Comparison of ENCODE assay signal across 8 cellular contexts in the genomic region with DNA sequence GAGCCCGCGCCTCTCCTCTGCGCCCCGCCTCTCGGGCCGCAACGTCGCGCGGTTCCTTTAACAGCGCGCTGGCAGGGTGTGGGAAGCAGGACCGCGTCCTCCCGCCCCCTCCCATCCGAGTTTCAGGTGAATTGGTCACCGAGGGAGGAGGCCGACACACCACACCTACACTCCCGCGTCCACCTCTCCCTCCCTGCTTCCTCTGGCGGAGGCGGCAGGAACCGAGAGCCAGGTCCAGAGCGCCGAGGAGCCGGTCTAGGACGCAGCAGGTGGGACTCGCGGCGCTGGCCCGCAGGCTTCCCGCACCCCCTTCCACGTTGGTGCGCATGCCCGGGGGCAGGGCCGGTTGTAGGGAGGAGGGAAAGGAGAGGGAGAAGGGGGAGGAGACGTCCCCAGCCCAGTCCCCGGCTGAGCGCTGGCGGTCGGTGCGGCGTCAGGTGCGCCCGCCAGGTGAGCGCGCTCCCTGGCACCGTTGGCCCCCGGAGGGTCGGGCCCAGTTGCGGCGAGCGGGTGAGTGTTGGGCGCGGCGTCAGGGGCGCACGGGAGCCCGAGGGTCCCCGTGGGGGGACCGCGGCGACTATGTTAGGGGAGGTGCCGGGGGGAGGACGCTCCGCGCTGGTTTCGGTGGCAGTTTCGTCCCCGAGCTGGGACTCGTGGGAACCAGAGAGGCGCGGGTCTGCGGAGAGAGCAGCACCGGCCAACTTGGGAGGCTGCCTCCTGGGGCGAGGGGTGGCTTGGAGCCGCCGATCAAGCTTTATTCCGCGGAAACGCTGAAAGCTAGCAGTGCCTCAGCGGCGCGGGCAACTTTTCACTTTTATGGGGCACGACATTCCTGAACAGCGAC. TPM values are rescaled to one million over a fixed set of nuclear protein-coding genes. Genes with fewer than 3 reads are reported as not detected.
DNase-seq lines count a peak whose midpoint lies in the region; TF ChIP-seq lines count a peak whose summit lies in the region.

A gene with protein sequence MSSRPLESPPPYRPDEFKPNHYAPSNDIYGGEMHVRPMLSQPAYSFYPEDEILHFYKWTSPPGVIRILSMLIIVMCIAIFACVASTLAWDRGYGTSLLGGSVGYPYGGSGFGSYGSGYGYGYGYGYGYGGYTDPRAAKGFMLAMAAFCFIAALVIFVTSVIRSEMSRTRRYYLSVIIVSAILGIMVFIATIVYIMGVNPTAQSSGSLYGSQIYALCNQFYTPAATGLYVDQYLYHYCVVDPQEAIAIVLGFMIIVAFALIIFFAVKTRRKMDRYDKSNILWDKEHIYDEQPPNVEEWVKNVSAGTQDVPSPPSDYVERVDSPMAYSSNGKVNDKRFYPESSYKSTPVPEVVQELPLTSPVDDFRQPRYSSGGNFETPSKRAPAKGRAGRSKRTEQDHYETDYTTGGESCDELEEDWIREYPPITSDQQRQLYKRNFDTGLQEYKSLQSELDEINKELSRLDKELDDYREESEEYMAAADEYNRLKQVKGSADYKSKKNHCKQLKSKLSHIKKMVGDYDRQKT (plus strand): TSS at position 400 of the 844 bp plus-strand sequence. CDS start 11,455 bp downstream, outside the sequence.

- no peak within 1 kb of the TSS for H3K4ac ChIP-seq in H9 (ENCODE audit: low read depth, low read length)

- H3K4me3 Mint-ChIP-seq in H9 (peak within 1 kb of the TSS; percentile 90 to 91), nephron progenitor cell (peak within 1 kb of the TSS; percentile 86)
- peak within 1 kb of the TSS; percentile 65 for H3K4me3 Mint-ChIP-seq in activated CD4-positive, alpha-beta memory T cell treated with anti-CD3 and anti-CD28 coated beads, Interleukin-2, amount 10 ng/mL, durations not matched to agents 7 days and 5 days

- H3K4me2 ChIP-seq in H9 (ENCODE audit: insufficient read depth, insufficient read length, low read length): peak within 1 kb of the TSS; percentile 73

- peaks cover 5% of the 10 kb centered on the region; the same call in 1 of the 2 replicates for H3K4me1 ChIP-seq in H9 (ENCODE audit: insufficient read depth, low read length)

- peak within 1 kb of the TSS; percentile 16 for H2AFZ ChIP-seq in H9 (ENCODE audit: low read length)

- H2BK20ac ChIP-seq in H9 (ENCODE audit: low read depth, low read length, poor library complexity, severe bottlenecking): no peak within 1 kb of the TSS

- H4K8ac ChIP-seq in H9 (replicated peaks; ENCODE audit: insufficient read length, low read depth, low read length): no peak within 1 kb of the TSS

- peaks cover 13% of the 10 kb centered on the region for H3K23me2 ChIP-seq in H9 (ENCODE audit: insufficient read length, low read depth, low read length, poor library complexity, severe bottlenecking)

- H3K23ac ChIP-seq in H9 (ENCODE audit: insufficient read length, low read depth, low read length): no peak within 1 kb of the TSS

- POLR2A ChIA-PET in activated CD4-positive, alpha-beta memory T cell treated with anti-CD3 and anti-CD28 coated beads, Interleukin-2, amount 10 ng/mL, durations not matched to agents 7 days and 5 days (lab: Charles Lee): no interaction called here

- WGBS in H9 (ENCODE audit: extremely low coverage, insufficient read length, low lambda C conversion rate): no CpG with 5 or more reads among the region's 86 CpGs

- H4K5ac ChIP-seq in H9 (ENCODE audit: insufficient read length, low read depth, low read length): no peak within 1 kb of the TSS

- CTCF ChIA-PET in activated CD4-positive, alpha-beta memory T cell treated with anti-CD3 and anti-CD28 coated beads, Interleukin-2, amount 10 ng/mL, durations not matched to agents 7 days and 5 days (lab: Charles Lee): interaction anchor here (1.0 kb wide), 1 partner anchor 13 kb away, joined by 3 read pairs; no protein-coding TSS in a partner anchor

- H3K36me3 Mint-ChIP-seq in H9 (ENCODE audit: insufficient read depth in 1 of 3, low read depth in 3 of 3) (no peaks in the 10 kb centered on the region; a peak in 1 of 7 replicates), nephron progenitor cell (ENCODE audit: low read depth) (no peaks in the 10 kb centered on the region)
- H3K36me3 Mint-ChIP-seq in activated CD4-positive, alpha-beta memory T cell treated with anti-CD3 and anti-CD28 coated beads, Interleukin-2, amount 10 ng/mL, durations not matched to agents 7 days and 5 days (ENCODE audit: low read depth): no peaks in the 10 kb centered on the region

- H3K4me1 Mint-ChIP-seq in H9 (peaks cover 39 to 41% of the 10 kb centered on the region in 2 experiments), nephron progenitor cell (no peaks in the 10 kb centered on the region)
- peaks cover 13% of the 10 kb centered on the region for H3K4me1 Mint-ChIP-seq in activated CD4-positive, alpha-beta memory T cell treated with anti-CD3 and anti-CD28 coated beads, Interleukin-2, amount 10 ng/mL, durations not matched to agents 7 days and 5 days

- no peak within 1 kb of the TSS for H2BK15ac ChIP-seq in H9 (ENCODE audit: low read depth, low read length)

- peaks cover 19% of the 10 kb centered on the region; the same call in 1 of the 2 replicates for H3K79me2 ChIP-seq in H9 (ENCODE audit: insufficient read depth, low read length)

- no peaks in the 10 kb centered on the region for H4K20me1 ChIP-seq in H9 (ENCODE audit: control insufficient read depth, insufficient read depth, insufficient read length)

- H3K27me3 ChIP-seq in H9 (ENCODE audit: insufficient read depth, low read length): no peaks in the 10 kb centered on the region

- H2BK120ac ChIP-seq in H9 (ENCODE audit: low read depth, low read length, poor library complexity, severe bottlenecking): no peak within 1 kb of the TSS

- H3K27ac Mint-ChIP-seq in H9 (peak within 1 kb of the TSS; percentile 94 to 99 (median 94); a peak in 6 of 7 replicates), nephron progenitor cell (no peak within 1 kb of the TSS)
- no peak within 1 kb of the TSS for H3K27ac Mint-ChIP-seq in activated CD4-positive, alpha-beta memory T cell treated with anti-CD3 and anti-CD28 coated beads, Interleukin-2, amount 10 ng/mL, durations not matched to agents 7 days and 5 days

- no peak within 1 kb of the TSS for H2AK5ac ChIP-seq in H9 (ENCODE audit: insufficient read length, low read length)

- H3K9me3 Mint-ChIP-seq in H9 (no peaks in the 10 kb centered on the region; a peak in 1 of 5 replicates), nephron progenitor cell (no peaks in the 10 kb centered on the region)
- H3K9me3 Mint-ChIP-seq in activated CD4-positive, alpha-beta memory T cell treated with anti-CD3 and anti-CD28 coated beads, Interleukin-2, amount 10 ng/mL, durations not matched to agents 7 days and 5 days: no peaks in the 10 kb centered on the region

- H3T11ph ChIP-seq in H9 (ENCODE audit: low read length): no peak within 1 kb of the TSS

- peak within 1 kb of the TSS; percentile 89 for H3K18ac ChIP-seq in H9 (ENCODE audit: insufficient read length, low read depth, low read length)

- H3K9me3 ChIP-seq in H9 (ENCODE audit: control insufficient read depth, low read depth, low read length): no peaks in the 10 kb centered on the region

- TF ChIP-seq CTCF in H9 (conservative IDR thresholded peaks at IDR 0.05) (no peak), fibroblast of pulmonary artery (IDR thresholded peaks at IDR 0.05; ENCODE audit: low read length, missing control alignments) (no peak), nephron progenitor cell (IDR thresholded peaks at IDR 0.05) (no peak)

- no peak within 1 kb of the TSS for H3K56ac ChIP-seq in H9 (ENCODE audit: insufficient read length, low read depth, low read length)

- H2BK12ac ChIP-seq in H9 (ENCODE audit: insufficient read length, low read depth, low read length): no peak within 1 kb of the TSS

- H4K91ac ChIP-seq in H9 (ENCODE audit: insufficient read length, low read depth, low read length): no peak within 1 kb of the TSS

- peak within 1 kb of the TSS; percentile 96 for H3K14ac ChIP-seq in H9 (ENCODE audit: insufficient read depth, low read length)

- H3K27me3 Mint-ChIP-seq in H9 (ENCODE audit: low read depth) (peaks cover 3% of the 10 kb centered on the region), nephron progenitor cell (ENCODE audit: low read depth, poor library complexity) (peaks cover 83% of the 10 kb centered on the region)
- H3K27me3 Mint-ChIP-seq in activated CD4-positive, alpha-beta memory T cell treated with anti-CD3 and anti-CD28 coated beads, Interleukin-2, amount 10 ng/mL, durations not matched to agents 7 days and 5 days: peaks cover 58% of the 10 kb centered on the region

- H2BK5ac ChIP-seq in H9 (ENCODE audit: insufficient read length, low read length): no peak within 1 kb of the TSS

- DNase-seq in GM03348 (ENCODE audit: low spot score) (peak; percentile 23), H9 (peak; percentile 94), NCI-H187 (lab: John Stamatoyannopoulos, UW) (peak; percentile 54 to 69), fibroblast of pulmonary artery (ENCODE audit: low read depth) (no peak), nephron progenitor cell (peak; percentile 75), GOT3 (lab: John Stamatoyannopoulos, UW) (no peak), pons (ENCODE audit: low spot score) (no peak)
- no peak for DNase-seq in activated CD4-positive, alpha-beta memory T cell treated with anti-CD3 and anti-CD28 coated beads, Interleukin-2, amount 10 ng/mL, durations not matched to agents 7 days and 5 days

- H3K27ac ChIP-seq in H9 (ENCODE audit: insufficient read length, low read depth, low read length): no peak within 1 kb of the TSS

- H3K9ac ChIP-seq in H9 (ENCODE audit: extremely low read depth, insufficient read length, low read length): peak within 1 kb of the TSS; percentile 76

- no peaks in the 10 kb centered on the region for H3K79me1 ChIP-seq in H9 (ENCODE audit: insufficient read depth, low read depth, low read length, poor library complexity, severe bottlenecking)

- peak within 1 kb of the TSS; percentile 53 for H3K4me3 ChIP-seq in fibroblast of pulmonary artery (replicated peaks; ENCODE audit: low read depth, low read length)

RNA-seq across cellular contexts. Expression of the gene that starts here (rescaled TPM):
- total RNA-seq in H9 (2021): 105 and 109 TPM in 2 replicates
- 1 to 10 TPM; 1.2 to 1.4 TPM for total RNA-seq in activated CD4-positive, alpha-beta memory T cell treated with anti-CD3 and anti-CD28 coated beads, Interleukin-2, amount 10 ng/mL, durations not matched to agents 7 days and 5 days

Comparison
In these comparisons a context has a peak if more than half of its experiments do, and no peak if none do; other contexts are left out.
1. RNA of the gene that starts here (total RNA-seq): 105 to 109 TPM in H9; 1.2 to 1.4 TPM in activated CD4-positive, alpha-beta memory T cell treated with anti-CD3 and anti-CD28 coated beads, Interleukin-2, amount 10 ng/mL, durations not matched to agents 7 days and 5 days; every median in the first group is over 10 times any median in the second.
2. DNase-seq: peak in GM03348 (single experiment), H9 (single experiment), NCI-H187 (2 of 2) and nephron progenitor cell (single experiment); none in activated CD4-positive, alpha-beta memory T cell treated with anti-CD3 and anti-CD28 coated beads, Interleukin-2, amount 10 ng/mL, durations not matched to agents 7 days and 5 days (single experiment), fibroblast of pulmonary artery (single experiment), GOT3 (single experiment) and pons (single experiment).
3. H3K27ac Mint-ChIP-seq: peak in H9 (3 of 3); none in activated CD4-positive, alpha-beta memory T cell treated with anti-CD3 and anti-CD28 coated beads, Interleukin-2, amount 10 ng/mL, durations not matched to agents 7 days and 5 days (single experiment) and nephron progenitor cell (single experiment).
4. Peak in every context shown above with its lines, with median percentiles within 50 percentile points of each other: H3K4me3 Mint-ChIP-seq.